In the genomic region with DNA sequence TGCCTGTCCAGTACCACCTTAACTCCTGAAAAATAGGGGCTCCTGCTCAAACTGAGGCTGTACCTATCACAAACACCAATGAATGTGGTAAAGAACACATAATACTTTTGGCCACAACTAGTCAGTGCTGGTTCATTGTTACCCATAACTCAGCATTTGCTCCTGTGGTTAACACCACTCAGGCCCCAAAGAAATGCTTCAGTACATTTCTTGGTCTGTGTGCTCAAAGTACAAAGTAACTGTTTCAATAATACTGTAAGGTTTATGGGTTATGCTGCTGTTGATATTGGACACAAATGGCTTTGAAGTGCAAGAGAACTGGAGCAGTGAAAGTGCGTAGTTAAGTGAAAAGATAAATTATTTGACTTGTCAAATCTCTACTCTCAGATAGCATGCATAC, we compare ENCODE assay signal across 1 cellular context.
TF ChIP-seq lines count a peak whose summit lies in the region.

No MANE protein-coding gene starts in this region.

TF ChIP-seq in GM23338, 12 proteins besides CTCF, POLR2A, EP300 and RAD21 (continued from another document):
- TF ChIP-seq STAT1 (IDR thresholded peaks at IDR 0.05; ENCODE audit: unreplicated experiment) (no peak), JUNB (IDR thresholded peaks at IDR 0.05; ENCODE audit: unreplicated experiment) (no peak)
